In genomic region chr12:31362115-31362758, GRCh38 we compare ENCODE assay signal across 1 cellular context.
TF ChIP-seq lines count a peak whose summit lies in the region.

No MANE protein-coding gene starts in this region.

TF ChIP-seq in H1, 55 proteins besides CTCF, POLR2A, EP300 and RAD21 (continued from another document):
- no peak for TF ChIP-seq HDAC2 (IDR thresholded peaks at IDR 0.05; ENCODE audit: borderline replicate concordance in 1 of 2, low read depth in 2 of 2, low read length in 2 of 2)
- TF ChIP-seq PHF8 (conservative IDR thresholded peaks at IDR 0.05; ENCODE audit: low read depth, low read length): 0 out of 2 replicates have a peak, but pooled peaks have one; percentile 13
- peak; percentile 88 for TF ChIP-seq RBBP5 (IDR thresholded peaks at IDR 0.05; ENCODE audit: borderline replicate concordance, low read depth, low read length)
- no peak for TF ChIP-seq CHD2 (IDR thresholded peaks at IDR 0.05; ENCODE audit: low read length)
